1 cellular context compared by ENCODE assay signal in the genomic region with DNA sequence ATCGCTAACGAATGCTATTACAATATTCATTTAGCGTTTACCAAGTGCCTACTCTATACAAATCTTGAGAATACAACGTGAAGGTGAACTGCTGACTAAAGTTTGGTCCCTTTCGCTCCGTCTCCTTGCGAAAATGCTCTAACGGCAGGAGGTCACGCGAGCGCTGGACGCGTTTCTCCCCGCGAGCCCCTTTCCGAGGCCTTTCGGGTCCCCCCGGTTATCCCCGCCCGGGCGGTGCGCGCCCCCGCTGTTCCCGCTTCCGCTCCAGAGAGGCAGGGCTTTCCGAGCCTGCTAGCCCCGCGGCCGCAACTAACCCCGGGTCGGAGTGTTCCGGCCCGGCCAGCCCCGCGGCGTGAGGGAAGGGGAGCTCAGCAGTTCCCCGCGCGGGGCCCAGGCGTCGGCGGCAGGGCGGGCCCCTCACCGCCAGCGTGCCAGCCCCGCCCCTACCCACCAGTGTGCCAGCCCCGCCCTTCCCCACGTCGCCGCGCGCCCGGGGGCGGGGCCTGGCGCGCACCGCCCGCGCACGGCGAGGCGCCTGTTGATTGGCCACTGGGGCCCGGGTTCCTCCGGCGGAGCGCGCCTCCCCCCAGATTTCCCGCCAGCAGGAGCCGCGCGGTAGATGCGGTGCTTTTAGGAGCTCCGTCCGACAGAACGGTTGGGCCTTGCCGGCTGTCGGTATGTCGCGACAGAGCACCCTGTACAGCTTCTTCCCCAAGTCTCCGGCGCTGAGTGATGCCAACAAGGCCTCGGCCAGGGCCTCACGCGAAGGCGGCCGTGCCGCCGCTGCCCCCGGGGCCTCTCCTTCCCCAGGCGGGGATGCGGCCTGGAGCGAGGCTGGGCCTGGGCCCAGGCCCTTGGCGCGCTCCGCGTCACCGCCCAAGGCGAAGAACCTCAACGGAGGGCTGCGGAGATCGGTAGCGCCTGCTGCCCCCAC.
TF ChIP-seq lines count a peak whose summit lies in the region.

A gene with protein sequence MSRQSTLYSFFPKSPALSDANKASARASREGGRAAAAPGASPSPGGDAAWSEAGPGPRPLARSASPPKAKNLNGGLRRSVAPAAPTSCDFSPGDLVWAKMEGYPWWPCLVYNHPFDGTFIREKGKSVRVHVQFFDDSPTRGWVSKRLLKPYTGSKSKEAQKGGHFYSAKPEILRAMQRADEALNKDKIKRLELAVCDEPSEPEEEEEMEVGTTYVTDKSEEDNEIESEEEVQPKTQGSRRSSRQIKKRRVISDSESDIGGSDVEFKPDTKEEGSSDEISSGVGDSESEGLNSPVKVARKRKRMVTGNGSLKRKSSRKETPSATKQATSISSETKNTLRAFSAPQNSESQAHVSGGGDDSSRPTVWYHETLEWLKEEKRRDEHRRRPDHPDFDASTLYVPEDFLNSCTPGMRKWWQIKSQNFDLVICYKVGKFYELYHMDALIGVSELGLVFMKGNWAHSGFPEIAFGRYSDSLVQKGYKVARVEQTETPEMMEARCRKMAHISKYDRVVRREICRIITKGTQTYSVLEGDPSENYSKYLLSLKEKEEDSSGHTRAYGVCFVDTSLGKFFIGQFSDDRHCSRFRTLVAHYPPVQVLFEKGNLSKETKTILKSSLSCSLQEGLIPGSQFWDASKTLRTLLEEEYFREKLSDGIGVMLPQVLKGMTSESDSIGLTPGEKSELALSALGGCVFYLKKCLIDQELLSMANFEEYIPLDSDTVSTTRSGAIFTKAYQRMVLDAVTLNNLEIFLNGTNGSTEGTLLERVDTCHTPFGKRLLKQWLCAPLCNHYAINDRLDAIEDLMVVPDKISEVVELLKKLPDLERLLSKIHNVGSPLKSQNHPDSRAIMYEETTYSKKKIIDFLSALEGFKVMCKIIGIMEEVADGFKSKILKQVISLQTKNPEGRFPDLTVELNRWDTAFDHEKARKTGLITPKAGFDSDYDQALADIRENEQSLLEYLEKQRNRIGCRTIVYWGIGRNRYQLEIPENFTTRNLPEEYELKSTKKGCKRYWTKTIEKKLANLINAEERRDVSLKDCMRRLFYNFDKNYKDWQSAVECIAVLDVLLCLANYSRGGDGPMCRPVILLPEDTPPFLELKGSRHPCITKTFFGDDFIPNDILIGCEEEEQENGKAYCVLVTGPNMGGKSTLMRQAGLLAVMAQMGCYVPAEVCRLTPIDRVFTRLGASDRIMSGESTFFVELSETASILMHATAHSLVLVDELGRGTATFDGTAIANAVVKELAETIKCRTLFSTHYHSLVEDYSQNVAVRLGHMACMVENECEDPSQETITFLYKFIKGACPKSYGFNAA (N-terminal part only) (plus strand): TSS at position 589 of the 934 bp plus-strand sequence. CDS start 89 bp downstream, at position 678.

TF ChIP-seq in HepG2, 621 proteins besides CTCF, POLR2A, EP300 and RAD21 (continued from another document and continues in another):
- TF ChIP-seq, protein P1, sequence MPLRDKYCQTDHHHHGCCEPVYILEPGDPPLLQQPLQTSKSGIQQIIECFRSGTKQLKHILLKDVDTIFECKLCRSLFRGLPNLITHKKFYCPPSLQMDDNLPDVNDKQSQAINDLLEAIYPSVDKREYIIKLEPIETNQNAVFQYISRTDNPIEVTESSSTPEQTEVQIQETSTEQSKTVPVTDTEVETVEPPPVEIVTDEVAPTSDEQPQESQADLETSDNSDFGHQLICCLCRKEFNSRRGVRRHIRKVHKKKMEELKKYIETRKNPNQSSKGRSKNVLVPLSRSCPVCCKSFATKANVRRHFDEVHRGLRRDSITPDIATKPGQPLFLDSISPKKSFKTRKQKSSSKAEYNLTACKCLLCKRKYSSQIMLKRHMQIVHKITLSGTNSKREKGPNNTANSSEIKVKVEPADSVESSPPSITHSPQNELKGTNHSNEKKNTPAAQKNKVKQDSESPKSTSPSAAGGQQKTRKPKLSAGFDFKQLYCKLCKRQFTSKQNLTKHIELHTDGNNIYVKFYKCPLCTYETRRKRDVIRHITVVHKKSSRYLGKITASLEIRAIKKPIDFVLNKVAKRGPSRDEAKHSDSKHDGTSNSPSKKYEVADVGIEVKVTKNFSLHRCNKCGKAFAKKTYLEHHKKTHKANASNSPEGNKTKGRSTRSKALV (CRISPR knock-in tag; IDR thresholded peaks at IDR 0.05), result peak; percentile 84; the same call in 1 of the 2 replicates
- TF ChIP-seq NFE2L1 (CRISPR knock-in tag; IDR thresholded peaks at IDR 0.05; ENCODE audit: borderline replicate concordance) (peak; percentile 91; the same call in 1 of the 2 replicates), MTF2 (CRISPR knock-in tag; IDR thresholded peaks at IDR 0.05; ENCODE audit: borderline replicate concordance) (peak; percentile 94), HDAC1 (CRISPR knock-in tag; IDR thresholded peaks at IDR 0.05) (peak; percentile 86), MXD4 (CRISPR knock-in tag; IDR thresholded peaks at IDR 0.05) (0 out of 2 replicates have a peak, but pooled peaks have one; percentile 53), JUND (CRISPR knock-in tag; IDR thresholded peaks at IDR 0.05) (peak; percentile 76), SUZ12 (IDR thresholded peaks at IDR 0.05; ENCODE audit: low read depth, low read length) (no peak), ZNF160 (CRISPR knock-in tag; IDR thresholded peaks at IDR 0.05) (no peak; the same call in none of the 2 replicates), CCDC6 (CRISPR knock-in tag; IDR thresholded peaks at IDR 0.05) (peak; percentile 95), ZFYVE20 (CRISPR knock-in tag; IDR thresholded peaks at IDR 0.05; ENCODE audit: borderline replicate concordance, low read depth) (peak; percentile 79; the same call in 1 of the 2 replicates), HNRNPUL1 (IDR thresholded peaks at IDR 0.05; ENCODE audit: low read depth, low read length) (no peak), ZSCAN22 (CRISPR knock-in tag; IDR thresholded peaks at IDR 0.05) (peak; percentile 34; the same call in 1 of the 2 replicates), ZNF878 (CRISPR knock-in tag; IDR thresholded peaks at IDR 0.05) (peak; percentile 71), ZNF276 (CRISPR knock-in tag; IDR thresholded peaks at IDR 0.05; ENCODE audit: low read depth) (peak; percentile 48; the same call in 1 of the 2 replicates), ELF1 (CRISPR knock-in tag; IDR thresholded peaks at IDR 0.05) (peak; percentile 56; the same call in 1 of the 2 replicates), ZNF761 (CRISPR knock-in tag; conservative IDR thresholded peaks at IDR 0.05) (no peak; the same call in 1 of the 2 replicates), YEATS4 (CRISPR knock-in tag; IDR thresholded peaks at IDR 0.05; ENCODE audit: borderline replicate concordance) (peak; percentile 90), RORA (CRISPR knock-in tag; IDR thresholded peaks at IDR 0.05) (no peak), PHF20 (CRISPR knock-in tag; IDR thresholded peaks at IDR 0.05) (peak; percentile 69), CBX5 (CRISPR knock-in tag; IDR thresholded peaks at IDR 0.05; ENCODE audit: borderline replicate concordance) (no peak), ZNF530 (CRISPR knock-in tag; IDR thresholded peaks at IDR 0.05; ENCODE audit: low read depth) (no peak), DBP (CRISPR knock-in tag; IDR thresholded peaks at IDR 0.05; ENCODE audit: not compliant biosample characterization) (no peak), TBX3 (IDR thresholded peaks at IDR 0.05; ENCODE audit: borderline replicate concordance) (no peak), AKNA (CRISPR knock-in tag; IDR thresholded peaks at IDR 0.05; ENCODE audit: borderline replicate concordance) (no peak), NONO (IDR thresholded peaks at IDR 0.05) (no peak), NONO (CRISPR knock-in tag; conservative IDR thresholded peaks at IDR 0.05) (peak; percentile 79)
- TF ChIP-seq, protein P2, sequence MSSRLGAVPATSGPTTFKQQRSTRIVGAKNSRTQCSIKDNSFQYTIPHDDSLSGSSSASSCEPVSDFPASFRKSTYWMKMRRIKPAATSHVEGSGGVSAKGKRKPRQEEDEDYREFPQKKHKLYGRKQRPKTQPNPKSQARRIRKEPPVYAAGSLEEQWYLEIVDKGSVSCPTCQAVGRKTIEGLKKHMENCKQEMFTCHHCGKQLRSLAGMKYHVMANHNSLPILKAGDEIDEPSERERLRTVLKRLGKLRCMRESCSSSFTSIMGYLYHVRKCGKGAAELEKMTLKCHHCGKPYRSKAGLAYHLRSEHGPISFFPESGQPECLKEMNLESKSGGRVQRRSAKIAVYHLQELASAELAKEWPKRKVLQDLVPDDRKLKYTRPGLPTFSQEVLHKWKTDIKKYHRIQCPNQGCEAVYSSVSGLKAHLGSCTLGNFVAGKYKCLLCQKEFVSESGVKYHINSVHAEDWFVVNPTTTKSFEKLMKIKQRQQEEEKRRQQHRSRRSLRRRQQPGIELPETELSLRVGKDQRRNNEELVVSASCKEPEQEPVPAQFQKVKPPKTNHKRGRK (CRISPR knock-in tag; IDR thresholded peaks at IDR 0.05), result 0 out of 2 replicates have a peak, but pooled peaks have one; percentile 38
- TF ChIP-seq, protein P3, sequence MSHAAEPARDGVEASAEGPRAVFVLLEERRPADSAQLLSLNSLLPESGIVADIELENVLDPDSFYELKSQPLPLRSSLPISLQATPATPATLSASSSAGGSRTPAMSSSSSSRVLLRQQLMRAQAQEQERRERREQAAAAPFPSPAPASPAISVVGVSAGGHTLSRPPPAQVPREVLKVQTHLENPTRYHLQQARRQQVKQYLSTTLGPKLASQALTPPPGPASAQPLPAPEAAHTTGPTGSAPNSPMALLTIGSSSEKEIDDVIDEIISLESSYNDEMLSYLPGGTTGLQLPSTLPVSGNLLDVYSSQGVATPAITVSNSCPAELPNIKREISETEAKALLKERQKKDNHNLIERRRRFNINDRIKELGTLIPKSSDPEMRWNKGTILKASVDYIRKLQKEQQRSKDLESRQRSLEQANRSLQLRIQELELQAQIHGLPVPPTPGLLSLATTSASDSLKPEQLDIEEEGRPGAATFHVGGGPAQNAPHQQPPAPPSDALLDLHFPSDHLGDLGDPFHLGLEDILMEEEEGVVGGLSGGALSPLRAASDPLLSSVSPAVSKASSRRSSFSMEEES (CRISPR knock-in tag; IDR thresholded peaks at IDR 0.05), result peak; percentile 51; the same call in 1 of the 2 replicates
- TF ChIP-seq, protein P4, sequence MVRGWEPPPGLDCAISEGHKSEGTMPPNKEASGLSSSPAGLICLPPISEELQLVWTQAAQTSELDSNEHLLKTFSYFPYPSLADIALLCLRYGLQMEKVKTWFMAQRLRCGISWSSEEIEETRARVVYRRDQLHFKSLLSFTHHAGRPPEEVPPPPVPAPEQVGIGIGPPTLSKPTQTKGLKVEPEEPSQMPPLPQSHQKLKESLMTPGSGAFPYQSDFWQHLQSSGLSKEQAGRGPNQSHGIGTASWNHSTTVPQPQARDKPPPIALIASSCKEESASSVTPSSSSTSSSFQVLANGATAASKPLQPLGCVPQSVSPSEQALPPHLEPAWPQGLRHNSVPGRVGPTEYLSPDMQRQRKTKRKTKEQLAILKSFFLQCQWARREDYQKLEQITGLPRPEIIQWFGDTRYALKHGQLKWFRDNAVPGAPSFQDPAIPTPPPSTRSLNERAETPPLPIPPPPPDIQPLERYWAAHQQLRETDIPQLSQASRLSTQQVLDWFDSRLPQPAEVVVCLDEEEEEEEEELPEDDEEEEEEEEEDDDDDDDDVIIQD (CRISPR knock-in tag; IDR thresholded peaks at IDR 0.05; ENCODE audit: low read depth), result no peak; the same call in 1 of the 2 replicates
